ENCODE assay signal across 6 cellular contexts in genomic region chr20:63941282-63942060, GRCh38. TPM values are rescaled to one million over a fixed set of nuclear protein-coding genes. Genes with fewer than 3 reads are reported as not detected.
A peak's percentile ranks its signal among the peaks of the same experiment; 100 is the strongest.
DNase-seq lines count a peak whose midpoint lies in the region; ATAC-seq, FAIRE-seq and TF ChIP-seq lines count a peak whose summit lies in the region.

No MANE protein-coding gene starts in this region.

- no peaks in the 10 kb centered on the region for H3K27me3 ChIP-seq in gastroesophageal sphincter
- H3K27me3 ChIP-seq in stomach: no peaks in the 10 kb centered on the region

- TF ChIP-seq POLR2A in GM12891 (IDR thresholded peaks at IDR 0.05; ENCODE audit: low read depth, low read length) (no peak), gastroesophageal sphincter (IDR thresholded peaks at IDR 0.05) (no peak), stomach (IDR thresholded peaks at IDR 0.05) (no peak)

- intact Hi-C loops in stomach (cut with DNase I; ENCODE audit: low total_unique reads): no loop called here

- H3K4me3 ChIP-seq in gastroesophageal sphincter: no peak overlapping the region
- peak overlapping the region in 2 of 4 donors; percentile 13 to 15 for H3K4me3 ChIP-seq in stomach

- no peaks in the 10 kb centered on the region for H3K9me3 ChIP-seq in gastroesophageal sphincter
- no peaks in the 10 kb centered on the region for H3K9me3 ChIP-seq in stomach

- H3K27ac ChIP-seq in gastroesophageal sphincter (peak overlapping the region in 3 of 4 donors; percentile 64 to 69 (median 68)), stomach (peak overlapping the region; percentile 42 to 80 (median 68))

- peak; percentile 5 for FAIRE-seq in GM12891 (lab: Jason Lieb, UNC)

- H3K36me3 ChIP-seq in gastroesophageal sphincter (peaks cover 0 to 85% of the 10 kb centered on the region in 2 donors), stomach (peaks cover 44 to 92% (median 81%) of the 10 kb centered on the region in 4 donors)

- 17 to 39% methylated on average over 1 to 8 of the region's 37 CpGs for WGBS in gastroesophageal sphincter (ENCODE audit: low coverage in 1 of 2), 2 donors
- WGBS in stomach, 5 donors: 61 to 69% (median 64%) methylated on average over 27 to 35 of the region's 37 CpGs

- peak; percentile 73 for DNase-seq in GM12891 (ENCODE audit: insufficient read length, low spot score)
- DNase-seq in activated CD4-positive, alpha-beta T cell treated with anti-CD3 and anti-CD28 coated beads for 1 hour: peak; percentile 38
- peak; percentile 64 for DNase-seq in stomach
- DNase-seq in SHP77 (lab: John Stamatoyannopoulos, UW): no peak

- peak; percentile 25 for ATAC-seq in gastroesophageal sphincter
- no peak for ATAC-seq in HG03469 (IDR thresholded peaks at IDR 0.05; ENCODE audit: unreplicated experiment)

- TF ChIP-seq EP300 in gastroesophageal sphincter (IDR thresholded peaks at IDR 0.05): no peak
- TF ChIP-seq EP300 in stomach (IDR thresholded peaks at IDR 0.05): no peak

- H3K4me1 ChIP-seq in gastroesophageal sphincter: peaks cover 0 to 33% (median 0%) of the 10 kb centered on the region in 3 donors
- H3K4me1 ChIP-seq in stomach: peaks cover 7 to 46% (median 32%) of the 10 kb centered on the region in 4 donors

- TF ChIP-seq CTCF in gastroesophageal sphincter (IDR thresholded peaks at IDR 0.05) (no peak), stomach (IDR thresholded peaks at IDR 0.05) (no peak)

TF ChIP-seq in GM12891, 5 proteins besides CTCF, POLR2A, EP300 and RAD21:
- TF ChIP-seq TAF1 (IDR thresholded peaks at IDR 0.05; ENCODE audit: low read depth, low read length) (no peak), POU2F2 (IDR thresholded peaks at IDR 0.05; ENCODE audit: low read depth, low read length) (no peak), SPI1 (IDR thresholded peaks at IDR 0.05; ENCODE audit: low read depth, low read length) (no peak), PAX5 (IDR thresholded peaks at IDR 0.05; ENCODE audit: insufficient read depth, low read length, severe bottlenecking) (no peak), POLR2AphosphoS5 (IDR thresholded peaks at IDR 0.05; ENCODE audit: low read depth, low read length) (no peak)

RNA-seq across cellular contexts. Expression of gene UCKL1, which starts 14.7 kb away (rescaled TPM):
- 21.2 TPM for polyA plus RNA-seq in GM12891 (2012; ENCODE audit: low read depth, missing spikeins)
- total RNA-seq in gastroesophageal sphincter (10 to 100 TPM; 19.8 to 27.7 (median 22.6) TPM), stomach (100 to 1,000 TPM in 1 of 5 donors, 10 to 100 TPM in 4; 20.9 to 107 (median 36.8) TPM)
- 10 to 100 TPM; 17.7 to 60.5 (median 24.0) TPM for polyA plus RNA-seq in stomach

RNA-seq across cellular contexts. Expression of gene ZNF512B, which starts 28.3 kb away (rescaled TPM):
- 12.5 TPM for polyA plus RNA-seq in GM12891 (2012; ENCODE audit: low read depth, missing spikeins)
- 10 to 100 TPM in 2 of 4 donors, 1 to 10 TPM in 2; 9.0 to 13.8 (median 10.0) TPM for total RNA-seq in gastroesophageal sphincter
- 10 to 100 TPM in 2 of 5 donors, 1 to 10 TPM in 3; 6.1 to 12.1 (median 9.2) TPM for total RNA-seq in stomach
- polyA plus RNA-seq in stomach: 1 to 10 TPM; 3.5 to 7.6 (median 6.3) TPM

RNA-seq across cellular contexts. Expression of gene SAMD10, which starts 38.0 kb away (rescaled TPM):
- polyA plus RNA-seq in GM12891 (2012; ENCODE audit: low read depth, missing spikeins): 116 TPM
- total RNA-seq in gastroesophageal sphincter (1 to 10 TPM in 2 of 4 donors, under 1 TPM in 2; 0.62 to 4.6 (median 1.9) TPM), stomach (10 to 100 TPM in 2 of 5 donors, 1 to 10 TPM in 3; 2.9 to 68.1 (median 9.4) TPM)
- polyA plus RNA-seq in stomach: 1 to 10 TPM; 4.9 to 6.6 (median 6.3) TPM

RNA-seq across cellular contexts. Expression of gene PRPF6, which starts 39.5 kb away (rescaled TPM):
- 142 TPM for polyA plus RNA-seq in GM12891 (2012; ENCODE audit: low read depth, missing spikeins)
- total RNA-seq in gastroesophageal sphincter: 10 to 100 TPM; 53.7 to 73.0 (median 67.6) TPM
- total RNA-seq in stomach: 10 to 100 TPM; 30.4 to 67.4 (median 39.7) TPM
- 10 to 100 TPM; 27.0 to 44.2 (median 39.6) TPM for polyA plus RNA-seq in stomach

RNA-seq across cellular contexts. Expression of gene DNAJC5, which starts 46.5 kb away (rescaled TPM):
- polyA plus RNA-seq in GM12891 (2012; ENCODE audit: low read depth, missing spikeins): 18.2 TPM
- total RNA-seq in gastroesophageal sphincter: 10 to 100 TPM; 44.7 to 70.6 (median 47.6) TPM
- 10 to 100 TPM; 23.7 to 60.1 (median 52.7) TPM for total RNA-seq in stomach
- 10 to 100 TPM; 23.1 to 26.4 (median 25.6) TPM for polyA plus RNA-seq in stomach

Comparison
In these comparisons a context has a peak if more than half of its experiments do, and no peak if none do; other contexts are left out.
1. DNase-seq: peak in GM12891 (single experiment), activated CD4-positive, alpha-beta T cell treated with anti-CD3 and anti-CD28 coated beads for 1 hour (single experiment) and stomach (single experiment); none in SHP77 (0 of 2).